In genomic region chr11:34356130-34356529, GRCh38 we compare ENCODE assay signal across 8 cellular contexts. TPM values are rescaled to one million over a fixed set of nuclear protein-coding genes. Genes with fewer than 3 reads are reported as not detected.
A peak's percentile ranks its signal among the peaks of the same experiment; 100 is the strongest.
DNase-seq lines count a peak whose midpoint lies in the region; ATAC-seq, FAIRE-seq and TF ChIP-seq lines count a peak whose summit lies in the region.

No MANE protein-coding gene starts in this region.

- H3K79me2 ChIP-seq in keratinocyte (ENCODE audit: control insufficient read depth, insufficient read depth, low read length), result no peaks in the 10 kb centered on the region

- peak overlapping the region; percentile 92 to 94 for H3K4me3 Mint-ChIP-seq in activated T-cell treated with anti-CD3 and anti-CD28 coated beads, Interleukin-2, amount 50 U/mL, for 72 hours
- peak overlapping the region; percentile 87 for H3K4me3 Mint-ChIP-seq in activated T-helper 1 cell treated with anti-CD3 and anti-CD28 coated beads, Interleukin-12 subunit alpha, Interleukin-12 subunit beta, Interleukin-2, Interleukin-4 antibody, amounts not matched to agents 30 ng/mL and 10 ng/mL and 1 ng/mL, durations not matched to agents 14 hours and 24 hours and 36 hours

- no peaks in the 10 kb centered on the region for H3K9me3 Mint-ChIP-seq in activated T-cell treated with anti-CD3 and anti-CD28 coated beads, Interleukin-2, amount 50 U/mL, for 72 hours
- no peaks in the 10 kb centered on the region for H3K9me3 Mint-ChIP-seq in activated T-helper 1 cell treated with anti-CD3 and anti-CD28 coated beads, Interleukin-12 subunit alpha, Interleukin-12 subunit beta, Interleukin-2, Interleukin-4 antibody, amounts not matched to agents 30 ng/mL and 10 ng/mL and 1 ng/mL, durations not matched to agents 14 hours and 24 hours and 36 hours

- FAIRE-seq in keratinocyte (lab: Jason Lieb, UNC), result no peak

- peak overlapping the region; percentile 55 to 75 (median 75) for H3K4me3 ChIP-seq in keratinocyte (ENCODE audit: control insufficient read depth in 2 of 3, extremely low read depth in 1 of 3, insufficient read depth in 2 of 3, low read depth in 1 of 3, low read length in 3 of 3)
- H3K4me3 ChIP-seq in tibial artery, result peak overlapping the region; percentile 68 to 85

- H3K36me3 ChIP-seq in keratinocyte (ENCODE audit: control insufficient read depth in 2 of 2, extremely low read depth in 1 of 2, insufficient read depth in 2 of 2, low read length in 2 of 2) (no peaks in the 10 kb centered on the region), tibial artery (no peaks in the 10 kb centered on the region)

- no peaks in the 10 kb centered on the region for H3K36me3 Mint-ChIP-seq in activated T-cell treated with anti-CD3 and anti-CD28 coated beads, Interleukin-2, amount 50 U/mL, for 72 hours (ENCODE audit: insufficient read depth in 2 of 2)
- H3K36me3 Mint-ChIP-seq in activated T-helper 1 cell treated with anti-CD3 and anti-CD28 coated beads, Interleukin-12 subunit alpha, Interleukin-12 subunit beta, Interleukin-2, Interleukin-4 antibody, amounts not matched to agents 30 ng/mL and 10 ng/mL and 1 ng/mL, durations not matched to agents 14 hours and 24 hours and 36 hours (ENCODE audit: low read depth), result peaks cover 17% of the 10 kb centered on the region

- H3K27me3 ChIP-seq in keratinocyte (ENCODE audit: control insufficient read depth, extremely low read depth, insufficient read depth, low read length), result no peaks in the 10 kb centered on the region
- no peaks in the 10 kb centered on the region for H3K27me3 ChIP-seq in tibial artery

- H3K4me1 Mint-ChIP-seq in activated T-cell treated with anti-CD3 and anti-CD28 coated beads, Interleukin-2, amount 50 U/mL, for 72 hours (ENCODE audit: low read depth), result peaks cover 24% of the 10 kb centered on the region
- peaks cover 49% of the 10 kb centered on the region for H3K4me1 Mint-ChIP-seq in activated T-helper 1 cell treated with anti-CD3 and anti-CD28 coated beads, Interleukin-12 subunit alpha, Interleukin-12 subunit beta, Interleukin-2, Interleukin-4 antibody, amounts not matched to agents 30 ng/mL and 10 ng/mL and 1 ng/mL, durations not matched to agents 14 hours and 24 hours and 36 hours (ENCODE audit: low read depth)

- no peak for TF ChIP-seq CTCF in keratinocyte (optimal IDR thresholded peaks at IDR 0.05 in 1 of 3, IDR thresholded peaks at IDR 0.05 in 1 of 3, conservative IDR thresholded peaks at IDR 0.05 in 1 of 3; ENCODE audit: extremely low read depth in 1 of 3, insufficient read depth in 2 of 3, low read length in 3 of 3)
- TF ChIP-seq CTCF in tibial artery (IDR thresholded peaks at IDR 0.05), result no peak

- dilution Hi-C loops in keratinocyte (cut with MboI; ENCODE audit: extremely low pct_ligation_motif_present, low sequenced_read_pairs), result no loop called here

- DNase-seq in activated T-cell treated with anti-CD3 and anti-CD28 coated beads, Interleukin-2, amount 50 U/mL, for 72 hours, result no peak
- DNase-seq in activated T-cell treated with anti-CD3 and anti-CD28 coated beads, Interleukin-2, amount 50 U/mL, for 48 hours, result no peak
- DNase-seq in activated T-helper 1 cell treated with anti-CD3 and anti-CD28 coated beads, Interleukin-12 subunit alpha, Interleukin-12 subunit beta, Interleukin-2, Interleukin-4 antibody, amounts not matched to agents 30 ng/mL and 10 ng/mL and 1 ng/mL, durations not matched to agents 14 hours and 24 hours and 36 hours (ENCODE audit: low spot score), result no peak
- DNase-seq in keratinocyte (ENCODE audit: low read depth, low spot score) (no peak), tibial artery (no peak), sciatic nerve (ENCODE audit: low spot score) (no peak), middle frontal gyrus (ENCODE audit: extremely low spot score, low spot score) (no peak)

- no peak overlapping the region for H3K27ac Mint-ChIP-seq in activated T-cell treated with anti-CD3 and anti-CD28 coated beads, Interleukin-2, amount 50 U/mL, for 72 hours
- H3K27ac Mint-ChIP-seq in activated T-helper 1 cell treated with anti-CD3 and anti-CD28 coated beads, Interleukin-12 subunit alpha, Interleukin-12 subunit beta, Interleukin-2, Interleukin-4 antibody, amounts not matched to agents 30 ng/mL and 10 ng/mL and 1 ng/mL, durations not matched to agents 14 hours and 24 hours and 36 hours, result no peak overlapping the region

- H3K4me2 ChIP-seq in keratinocyte (ENCODE audit: control insufficient read depth, extremely low read depth, insufficient read depth, low read depth, low read length), result peak overlapping the region; percentile 91

- H2AFZ ChIP-seq in keratinocyte (ENCODE audit: control insufficient read depth, low read length), result no peak overlapping the region

- H3K4me1 ChIP-seq in keratinocyte (ENCODE audit: control insufficient read depth, extremely low read depth, insufficient read depth, low read length), result peaks cover 22% of the 10 kb centered on the region
- H3K4me1 ChIP-seq in tibial artery, result peaks cover 0 to 37% (median 25%) of the 10 kb centered on the region in 4 donors

- H3K27me3 Mint-ChIP-seq in activated T-cell treated with anti-CD3 and anti-CD28 coated beads, Interleukin-2, amount 50 U/mL, for 72 hours (ENCODE audit: low read depth), result peaks cover 69% of the 10 kb centered on the region
- peaks cover 23% of the 10 kb centered on the region for H3K27me3 Mint-ChIP-seq in activated T-helper 1 cell treated with anti-CD3 and anti-CD28 coated beads, Interleukin-12 subunit alpha, Interleukin-12 subunit beta, Interleukin-2, Interleukin-4 antibody, amounts not matched to agents 30 ng/mL and 10 ng/mL and 1 ng/mL, durations not matched to agents 14 hours and 24 hours and 36 hours (ENCODE audit: insufficient read depth)

- intact Hi-C loops in activated T-helper 1 cell treated with anti-CD3 and anti-CD28 coated beads, Interleukin-12 subunit alpha, Interleukin-12 subunit beta, Interleukin-2, Interleukin-4 antibody, amounts not matched to agents 30 ng/mL and 10 ng/mL and 1 ng/mL, durations not matched to agents 14 hours and 24 hours and 36 hours (cut with micrococcal nuclease), result loop anchor here (2.0 to 5.0 kb wide), 2 partner anchors 17 to 654 kb away; partner anchors contain the start of gene C11orf91
- intact Hi-C loops in tibial artery (cut with DNase I; ENCODE audit: low total_unique reads) (loop anchor here (5.0 to 10.0 kb wide), 2 partner anchors 89 to 301 kb away; partner anchors contain the start of gene CAPRIN1), sciatic nerve (cut with DNase I) (no loop called here)

- H3K27ac ChIP-seq in keratinocyte (ENCODE audit: control insufficient read depth, insufficient read depth, low read length) (no peak overlapping the region), tibial artery (peak overlapping the region; percentile 84 to 89)

- peaks cover 2% of the 10 kb centered on the region for H4K20me1 ChIP-seq in keratinocyte (ENCODE audit: control insufficient read depth, extremely low read depth, insufficient read depth, low read length)

- ATAC-seq in activated T-cell treated with anti-CD3 and anti-CD28 coated beads, Interleukin-2, amount 50 U/mL, for 72 hours (replicated peaks in 1 of 2), result no peak
- no peak for ATAC-seq in sciatic nerve
- no peak for ATAC-seq in GM18511 (IDR thresholded peaks at IDR 0.05; ENCODE audit: unreplicated experiment)

- H3K9me1 ChIP-seq in keratinocyte (ENCODE audit: control insufficient read depth, extremely low read depth, insufficient read depth, low read length), result no peaks in the 10 kb centered on the region

- no peaks in the 10 kb centered on the region for H3K9me3 ChIP-seq in keratinocyte (ENCODE audit: control insufficient read depth, low read depth, low read length)
- H3K9me3 ChIP-seq in tibial artery, result no peaks in the 10 kb centered on the region

- H3K9ac ChIP-seq in keratinocyte (ENCODE audit: control insufficient read depth, extremely low read depth, insufficient read depth, low read length), result no peak overlapping the region

RNA-seq across cellular contexts. Expression of gene ABTB2, which starts 1.7 kb away (rescaled TPM):
- 1 to 10 TPM; 2.2 to 5.6 TPM for total RNA-seq in activated T-cell treated with anti-CD3 and anti-CD28 coated beads, Interleukin-2, amount 50 U/mL, for 72 hours
- 14.1 and 14.5 TPM in 2 replicates for total RNA-seq in activated T-helper 1 cell treated with anti-CD3 and anti-CD28 coated beads, Interleukin-12 subunit alpha, Interleukin-12 subunit beta, Interleukin-2, Interleukin-4 antibody, amounts not matched to agents 30 ng/mL and 10 ng/mL and 1 ng/mL, durations not matched to agents 14 hours and 24 hours and 36 hours
- polyA plus RNA-seq in keratinocyte, result 1.0 to 2.5 TPM (median 1.6 TPM) in 3 replicates
- 1.8 TPM for polyA plus RNA-seq in keratinocyte (2011; ENCODE audit: low read depth)
- polyA plus RNA-seq in keratinocyte (2011; cell fraction: cytosol; rRNA removed), result 2.0 and 2.3 TPM in 2 replicates
- polyA plus RNA-seq in keratinocyte (2011; cell fraction: nucleus; rRNA removed), result 6.0 and 6.5 TPM in 2 replicates
- polyA plus RNA-seq in keratinocyte (2012; ENCODE audit: low replicate concordance), result 2.2 and 3.4 TPM in 2 replicates
- 1.1 to 6.0 TPM (median 2.4 TPM) in 3 replicates for polyA minus RNA-seq in keratinocyte
- polyA minus RNA-seq in keratinocyte (2011; cell fraction: cytosol; rRNA and poly(A)+ RNA removed), result 2.7 TPM
- 5.1 and 6.5 TPM in 2 replicates for polyA minus RNA-seq in keratinocyte (2011; cell fraction: nucleus; rRNA and poly(A)+ RNA removed)
- 10.5 TPM for total RNA-seq in sciatic nerve
